ENCODE assay signal across 8 cellular contexts in genomic region chr19:12788682-12789097, GRCh38. TPM values are rescaled to one million over a fixed set of nuclear protein-coding genes. Genes with fewer than 3 reads are reported as not detected.
DNase-seq lines count a peak whose midpoint lies in the region; ATAC-seq, FAIRE-seq and TF ChIP-seq lines count a peak whose summit lies in the region.

No MANE protein-coding gene starts in this region.

- in situ Hi-C loops in GM12878 (cut with MboI): no loop called here
- in situ Hi-C loops in gastrocnemius medialis (cut with MboI; ENCODE audit: low sequenced_read_pairs in 4 of 4): no loop called here

- FAIRE-seq in GM12878 (lab: Jason Lieb, UNC): no peak

- no peaks in the 10 kb centered on the region for H3K9me2 ChIP-seq in PC-9 (ENCODE audit: insufficient read depth)

- H3K27me3 ChIP-seq in BE2C (no peaks in the 10 kb centered on the region), PC-9 (ENCODE audit: insufficient read depth, low read depth) (no peaks in the 10 kb centered on the region), GM12878 (replicated peaks in 1 of 2; ENCODE audit: control insufficient read depth in 2 of 2, insufficient read depth in 2 of 2, low read length in 1 of 2) (no peaks in the 10 kb centered on the region), gastrocnemius medialis (no peaks in the 10 kb centered on the region)

- TF ChIP-seq RAD21 in GM12878 (IDR thresholded peaks at IDR 0.05; ENCODE audit: insufficient read depth, low read depth, low read length): 0 out of 2 replicates have a peak, but pooled peaks have one; percentile 9

- H3K27ac ChIP-seq in PC-9 (peak overlapping the region; percentile 86), GM12878 (ENCODE audit: control insufficient read depth, insufficient read depth) (peak overlapping the region; percentile 99), gastrocnemius medialis (peak overlapping the region; percentile 99 to 100 (median 100))

- peaks cover 49% of the 10 kb centered on the region for H3K79me2 ChIP-seq in PC-9 (ENCODE audit: low read depth)
- H3K79me2 ChIP-seq in GM12878 (ENCODE audit: control insufficient read depth, insufficient read depth, low read length): peaks cover 42% of the 10 kb centered on the region

- POLR2A ChIA-PET in PC-9 (lab: Charles Lee; ENCODE audit: unreplicated experiment) (interaction anchor here (0.5 to 1.8 kb wide), 7 partner anchors 10 to 178 kb away, joined by 3 to 18 read pairs (median 4); partner anchors contain the start of genes RNASEH2A, ZNF490 and ZNF791), GM12878 (lab: Charles Lee) (interaction anchor here (0.5 to 3.4 kb wide), 5 partner anchors 10 to 366 kb away, joined by 4 to 66 read pairs (median 5); no protein-coding TSS in a partner anchor)

- DNase-seq in BE2C: peak; percentile 93
- DNase-seq in PC-9: peak; percentile 50 to 80
- DNase-seq in GM12878 (ENCODE audit: low read depth, low spot score): peak; percentile 84
- peak in 1 of 2 donors; percentile 81 for DNase-seq in gastrocnemius medialis
- no peak for DNase-seq in dedifferentiated amniotic fluid mesenchymal stem cell (ENCODE audit: extremely low spot score)

- H4K20me1 ChIP-seq in PC-9 (ENCODE audit: insufficient read depth) (peaks cover 18% of the 10 kb centered on the region), GM12878 (ENCODE audit: control insufficient read depth, insufficient read depth) (no peaks in the 10 kb centered on the region)

- WGBS in GM12878 (ENCODE audit: insufficient coverage, insufficient replicate concordance, low lambda C conversion rate, missing lambda C conversion rate): under 1% methylated on average over 12 of the region's 12 CpGs

- CTCF ChIA-PET in PC-9 (lab: Charles Lee) (interaction anchor here (0.6 to 1.0 kb wide), 3 partner anchors 23 to 33 kb away, joined by 3 to 8 read pairs (median 3); no protein-coding TSS in a partner anchor), GM12878 (lab: Yijun Ruan, JAX) (interaction anchor here (1.3 to 4.2 kb wide), 4 partner anchors 8 to 23 kb away, joined by 3 to 44 read pairs (median 15); no protein-coding TSS in a partner anchor)

- H3K4me1 ChIP-seq in BE2C (peaks cover 43% of the 10 kb centered on the region), PC-9 (replicated peaks; ENCODE audit: insufficient read depth) (peaks cover 63% of the 10 kb centered on the region), GM12878 (ENCODE audit: control insufficient read depth, insufficient read depth, low read length) (peaks cover 56% of the 10 kb centered on the region), gastrocnemius medialis (peaks cover 43 to 51% of the 10 kb centered on the region in 2 donors)

- intact Hi-C loops in PC-9 (cut with micrococcal nuclease; ENCODE audit: unreplicated experiment) (loop anchor here (5.0 to 10.0 kb wide), 2 partner anchors 374 to 1056 kb away; no protein-coding TSS in a partner anchor), GM12878 (cut with micrococcal nuclease; ENCODE audit: unreplicated experiment) (loop anchor here (5.0 to 10.0 kb wide), 2 partner anchors 149 to 1694 kb away; partner anchors contain the start of gene CALR), gastrocnemius medialis (cut with DNase I; ENCODE audit: low total_unique reads) (no loop called here)

- peaks cover 78% of the 10 kb centered on the region for H3F3A ChIP-seq in PC-9 (ENCODE audit: insufficient read depth, low read depth)

- ATAC-seq in GM12878 (peak; percentile 1), gastrocnemius medialis (no peak), HG03139 (IDR thresholded peaks at IDR 0.05; ENCODE audit: unreplicated experiment) (no peak)

- H2AFZ ChIP-seq in PC-9 (no peak overlapping the region), GM12878 (ENCODE audit: control insufficient read depth, low read depth, low read length) (no peak overlapping the region; the same call in none of the 2 replicates)

- no peak for TF ChIP-seq CTCF in BE2C (IDR thresholded peaks at IDR 0.05; ENCODE audit: low read depth, low read length)
- TF ChIP-seq CTCF in PC-9 (conservative IDR thresholded peaks at IDR 0.05): 0 out of 2 replicates have a peak, but pooled peaks have one; percentile 4
- TF ChIP-seq CTCF in GM12878 (IDR thresholded peaks at IDR 0.05 in 2 of 3, conservative IDR thresholded peaks at IDR 0.05 in 1 of 3; ENCODE audit: control insufficient read depth in 2 of 3, extremely low read depth in 1 of 3, insufficient read depth in 1 of 3, low read depth in 3 of 3, low read length in 3 of 3): no peak
- TF ChIP-seq CTCF in gastrocnemius medialis (IDR thresholded peaks at IDR 0.05 in 4 of 5, conservative IDR thresholded peaks at IDR 0.05 in 1 of 5): no peak

- no peaks in the 10 kb centered on the region for H3K9me3 ChIP-seq in BE2C
- H3K9me3 ChIP-seq in PC-9 (ENCODE audit: insufficient read depth, low read depth): no peaks in the 10 kb centered on the region
- no peaks in the 10 kb centered on the region for H3K9me3 ChIP-seq in GM12878 (replicated peaks; ENCODE audit: control insufficient read depth, insufficient read depth, low read length)
- no peaks in the 10 kb centered on the region for H3K9me3 ChIP-seq in iPS-18c (ENCODE audit: control insufficient read depth, insufficient read depth, low read length)
- H3K9me3 ChIP-seq in gastrocnemius medialis: no peaks in the 10 kb centered on the region

- RAD21 ChIA-PET in GM12878 (lab: Charles Lee; ENCODE audit: unreplicated experiment): interaction anchor here (0.6 to 4.5 kb wide), 4 partner anchors 11 to 102 kb away, joined by 3 to 49 read pairs (median 4); no protein-coding TSS in a partner anchor

- TF ChIP-seq EP300 in GM12878 (IDR thresholded peaks at IDR 0.05; ENCODE audit: borderline replicate concordance in 1 of 2, control insufficient read depth in 1 of 2, low read depth in 2 of 2, low read length in 2 of 2): peak; percentile 62 to 88; a peak in 2 of 4 replicates

- SMC1A ChIA-PET in GM12878 (lab: Charles Lee; ENCODE audit: uncharacterized antibody, unreplicated experiment): interaction anchor here (1.4 to 4.1 kb wide), 3 partner anchors 11 to 29 kb away, joined by 3 to 28 read pairs (median 4); no protein-coding TSS in a partner anchor

- H3K4me2 ChIP-seq in PC-9 (peak overlapping the region; percentile 91), GM12878 (ENCODE audit: control insufficient read depth, insufficient read depth) (peak overlapping the region; percentile 97)

- TF ChIP-seq POLR2A in GM15510 (IDR thresholded peaks at IDR 0.05; ENCODE audit: borderline replicate concordance, extremely low read depth, insufficient read length): peak; percentile 55
- peak; percentile 66 for TF ChIP-seq POLR2A in GM12878 (IDR thresholded peaks at IDR 0.05; ENCODE audit: low read depth, low read length)
- TF ChIP-seq POLR2A in gastrocnemius medialis (IDR thresholded peaks at IDR 0.05): no peak

- H3K4me3 ChIP-seq in BE2C (ENCODE audit: low read depth, low read length) (peak overlapping the region; percentile 39), PC-9 (peak overlapping the region; percentile 73), GM12878 (peak overlapping the region; percentile 90), iPS-18c (ENCODE audit: insufficient read depth, low read depth, low read length) (peak overlapping the region; percentile 40), gastrocnemius medialis (peak overlapping the region; percentile 48 to 98 (median 92))

- peak overlapping the region; percentile 97 for H3K9ac ChIP-seq in GM12878 (ENCODE audit: control insufficient read depth, insufficient read depth, low read length)

- H3K36me3 ChIP-seq in BE2C: no peaks in the 10 kb centered on the region; the same call in 1 of the 2 replicates
- no peaks in the 10 kb centered on the region; the same call in 1 of the 2 replicates for H3K36me3 ChIP-seq in PC-9 (ENCODE audit: low read depth)
- no peaks in the 10 kb centered on the region for H3K36me3 ChIP-seq in GM12878 (ENCODE audit: control insufficient read depth in 2 of 2, insufficient read depth in 2 of 2, low read length in 1 of 2)
- H3K36me3 ChIP-seq in gastrocnemius medialis: no peaks in the 10 kb centered on the region

- BruUV-seq in PC-9 (replicated peaks; lab: Mats Ljungman, UMichigan) (TSS peak; percentile 31), GM12878 (replicated peaks; lab: Mats Ljungman, UMichigan) (TSS peak; percentile 72)

RNA-seq across cellular contexts. Expression of gene JUNB, which starts 2.6 kb away (rescaled TPM):
- polyA plus RNA-seq in BE2C (2012; ENCODE audit: insufficient read depth, insufficient read length, low read depth): 179 TPM
- total RNA-seq in PC-9 (2021) (70.7 and 87.0 TPM in 2 replicates), GM12878 (2014; rRNA removed) (102 and 110 TPM in 2 replicates), GM12878 (2014; rRNA removed; fragmentation: Illumina TruSeq; extraction: Trizol) (15.2 and 17.0 TPM in 2 replicates), GM12878 (2021) (116 and 123 TPM in 2 replicates), gastrocnemius medialis (100 to 1,000 TPM in 2 of 4 donors, 10 to 100 TPM in 2; 59.0 to 200 (median 128) TPM)
- total RNA-seq in GM12878 (2013; cell fraction: nucleolus; rRNA removed): 202 and 232 TPM in 2 replicates
- 6.7 TPM for polyA plus RNA-seq in GM12878 (2011; ENCODE audit: low read depth)
- polyA plus RNA-seq in GM12878 (2011; rRNA removed) (17.2 and 65.1 TPM in 2 replicates), GM12878 (2014; fragmentation: Illumina TruSeq; extraction: Trizol) (0.51 and 4.8 TPM in 2 replicates), GM12878 (2014; fragmentation: Nextera tagmentation; extraction: Ambion mirVana) (1 to 10 TPM in 1 of 2 experiments, under 1 TPM in 1; 0.55 to 2.4 TPM), GM12878 (2014; rRNA removed) (144 and 154 TPM in 2 replicates), GM12878 (2016; fragmentation: Nextera tagmentation; extraction: Ambion mirVana) (10 to 100 TPM; 71.6 to 96.6 TPM)
- polyA plus RNA-seq in GM12878 (2011; cell fraction: cytosol; rRNA removed): 146 and 179 TPM in 2 replicates
- polyA plus RNA-seq in GM12878 (2011; cell fraction: nucleus; rRNA removed): 238 and 308 TPM in 2 replicates
- 47.0 and 94.2 TPM in 2 replicates for polyA plus RNA-seq in GM12878 (2012)
- polyA minus RNA-seq in GM12878 (2011; rRNA and poly(A)+ RNA removed): 20.8 and 48.9 TPM in 2 replicates
- polyA minus RNA-seq in GM12878 (2011; cell fraction: cytosol; rRNA and poly(A)+ RNA removed): 62.3 and 63.3 TPM in 2 replicates
- polyA minus RNA-seq in GM12878 (2011; cell fraction: nucleus; rRNA and poly(A)+ RNA removed): 99.1 and 140 TPM in 2 replicates

RNA-seq across cellular contexts. Expression of gene PRDX2, which starts 12.9 kb away (rescaled TPM):
- 872 TPM for polyA plus RNA-seq in BE2C (2012; ENCODE audit: insufficient read depth, insufficient read length, low read depth)
- total RNA-seq in PC-9 (2021): 268 and 271 TPM in 2 replicates
- 52.5 and 53.2 TPM in 2 replicates for total RNA-seq in GM12878 (2013; cell fraction: nucleolus; rRNA removed)
- 367 and 392 TPM in 2 replicates for total RNA-seq in GM12878 (2014; rRNA removed)
- total RNA-seq in GM12878 (2014; rRNA removed; fragmentation: Illumina TruSeq; extraction: Trizol): 230 and 258 TPM in 2 replicates
- 274 and 279 TPM in 2 replicates for total RNA-seq in GM12878 (2021)
- polyA plus RNA-seq in GM12878 (2011; ENCODE audit: low read depth): 150 TPM
- 45.7 and 93.0 TPM in 2 replicates for polyA plus RNA-seq in GM12878 (2011; rRNA removed)
- 234 and 251 TPM in 2 replicates for polyA plus RNA-seq in GM12878 (2011; cell fraction: cytosol; rRNA removed)
- polyA plus RNA-seq in GM12878 (2011; cell fraction: nucleus; rRNA removed): 136 and 184 TPM in 2 replicates
- polyA plus RNA-seq in GM12878 (2012): 214 and 229 TPM in 2 replicates
- polyA plus RNA-seq in GM12878 (2014; fragmentation: Illumina TruSeq; extraction: Trizol): 110 and 338 TPM in 2 replicates
- polyA plus RNA-seq in GM12878 (2014; fragmentation: Nextera tagmentation; extraction: Ambion mirVana): 100 to 1,000 TPM; 670 to 812 TPM
- 327 and 338 TPM in 2 replicates for polyA plus RNA-seq in GM12878 (2014; rRNA removed)
- polyA plus RNA-seq in GM12878 (2016; fragmentation: Nextera tagmentation; extraction: Ambion mirVana): 100 to 1,000 TPM; 349 to 384 TPM
- 69.4 and 109 TPM in 2 replicates for polyA minus RNA-seq in GM12878 (2011; rRNA and poly(A)+ RNA removed)
- 53.4 and 56.9 TPM in 2 replicates for polyA minus RNA-seq in GM12878 (2011; cell fraction: cytosol; rRNA and poly(A)+ RNA removed)
- polyA minus RNA-seq in GM12878 (2011; cell fraction: nucleus; rRNA and poly(A)+ RNA removed): 26.4 and 43.7 TPM in 2 replicates
- total RNA-seq in gastrocnemius medialis: 100 to 1,000 TPM; 357 to 551 (median 406) TPM

RNA-seq across cellular contexts. Expression of gene THSD8, which starts 13.2 kb away (rescaled TPM):
- polyA plus RNA-seq in BE2C (2012; ENCODE audit: insufficient read depth, insufficient read length, low read depth): 12.4 TPM
- total RNA-seq in PC-9 (2021) (28.8 and 30.0 TPM in 2 replicates), GM12878 (2014; rRNA removed) (not detected in 2 replicates), GM12878 (2014; rRNA removed; fragmentation: Illumina TruSeq; extraction: Trizol) (0.69 TPM in 1 of 2 replicates, not detected in the other), GM12878 (2021) (25.1 and 30.0 TPM in 2 replicates), gastrocnemius medialis (not detected)
- total RNA-seq in GM12878 (2013; cell fraction: nucleolus; rRNA removed): not detected in 2 replicates
- polyA plus RNA-seq in GM12878 (2011; ENCODE audit: low read depth): 3.9 TPM
- polyA plus RNA-seq in GM12878 (2011; rRNA removed) (5.6 and 8.8 TPM in 2 replicates), GM12878 (2014; fragmentation: Illumina TruSeq; extraction: Trizol) (10.9 and 12.5 TPM in 2 replicates), GM12878 (2014; fragmentation: Nextera tagmentation; extraction: Ambion mirVana) (10 to 100 TPM; 10.5 to 30.6 TPM), GM12878 (2014; rRNA removed) (0.11 and 0.24 TPM in 2 replicates), GM12878 (2016; fragmentation: Nextera tagmentation; extraction: Ambion mirVana) (10 to 100 TPM; 30.6 to 32.3 TPM)
- 0.33 and 0.57 TPM in 2 replicates for polyA plus RNA-seq in GM12878 (2011; cell fraction: cytosol; rRNA removed)
- 0.19 TPM in 1 of 2 replicates, not detected in the other for polyA plus RNA-seq in GM12878 (2011; cell fraction: nucleus; rRNA removed)
- polyA plus RNA-seq in GM12878 (2012): 7.8 and 13.1 TPM in 2 replicates
- 1.5 TPM in 1 of 2 replicates, not detected in the other for polyA minus RNA-seq in GM12878 (2011; rRNA and poly(A)+ RNA removed)
- polyA minus RNA-seq in GM12878 (2011; cell fraction: cytosol; rRNA and poly(A)+ RNA removed): not detected in 2 replicates
- polyA minus RNA-seq in GM12878 (2011; cell fraction: nucleus; rRNA and poly(A)+ RNA removed): not detected in 2 replicates

RNA-seq across cellular contexts. Expression of gene HOOK2, which starts 13.3 kb away (rescaled TPM):
- polyA plus RNA-seq in BE2C (2012; ENCODE audit: insufficient read depth, insufficient read length, low read depth): 21.0 TPM
- total RNA-seq in PC-9 (2021): 109 and 127 TPM in 2 replicates
- 23.1 and 31.7 TPM in 2 replicates for total RNA-seq in GM12878 (2013; cell fraction: nucleolus; rRNA removed)
- 5.8 and 6.8 TPM in 2 replicates for total RNA-seq in GM12878 (2014; rRNA removed)
- total RNA-seq in GM12878 (2014; rRNA removed; fragmentation: Illumina TruSeq; extraction: Trizol): 3.4 and 3.8 TPM in 2 replicates
- 6.4 and 8.3 TPM in 2 replicates for total RNA-seq in GM12878 (2021)
- 6.3 TPM for polyA plus RNA-seq in GM12878 (2011; ENCODE audit: low read depth)
- polyA plus RNA-seq in GM12878 (2011; rRNA removed): 3.3 and 3.5 TPM in 2 replicates
- 3.0 and 3.4 TPM in 2 replicates for polyA plus RNA-seq in GM12878 (2011; cell fraction: cytosol; rRNA removed)
- 14.3 and 19.5 TPM in 2 replicates for polyA plus RNA-seq in GM12878 (2011; cell fraction: nucleus; rRNA removed)
- polyA plus RNA-seq in GM12878 (2012): 11.6 and 13.2 TPM in 2 replicates
- 4.4 and 5.6 TPM in 2 replicates for polyA plus RNA-seq in GM12878 (2014; fragmentation: Illumina TruSeq; extraction: Trizol)
- polyA plus RNA-seq in GM12878 (2014; fragmentation: Nextera tagmentation; extraction: Ambion mirVana): 1 to 10 TPM; 1.5 TPM
- polyA plus RNA-seq in GM12878 (2014; rRNA removed): 8.6 and 9.6 TPM in 2 replicates
- polyA plus RNA-seq in GM12878 (2016; fragmentation: Nextera tagmentation; extraction: Ambion mirVana): 1 to 10 TPM; 7.5 to 9.2 TPM
- polyA minus RNA-seq in GM12878 (2011; rRNA and poly(A)+ RNA removed): 1.9 and 5.6 TPM in 2 replicates
- polyA minus RNA-seq in GM12878 (2011; cell fraction: cytosol; rRNA and poly(A)+ RNA removed): not detected in 2 replicates
- polyA minus RNA-seq in GM12878 (2011; cell fraction: nucleus; rRNA and poly(A)+ RNA removed): 5.7 and 8.6 TPM in 2 replicates
- total RNA-seq in gastrocnemius medialis: 10 to 100 TPM; 12.3 to 23.4 (median 17.6) TPM

RNA-seq across cellular contexts. Expression of gene RNASEH2A, which starts 17.7 kb away (rescaled TPM):
- 50.9 TPM for polyA plus RNA-seq in BE2C (2012; ENCODE audit: insufficient read depth, insufficient read length, low read depth)
- total RNA-seq in PC-9 (2021) (38.6 and 60.4 TPM in 2 replicates), GM12878 (2014; rRNA removed) (41.7 and 46.9 TPM in 2 replicates), GM12878 (2014; rRNA removed; fragmentation: Illumina TruSeq; extraction: Trizol) (35.2 and 39.6 TPM in 2 replicates), GM12878 (2021) (41.2 and 43.8 TPM in 2 replicates), gastrocnemius medialis (1 to 10 TPM; 1.0 to 3.9 (median 2.4) TPM)
- 11.0 and 13.0 TPM in 2 replicates for total RNA-seq in GM12878 (2013; cell fraction: nucleolus; rRNA removed)
- 10.0 TPM for polyA plus RNA-seq in GM12878 (2011; ENCODE audit: low read depth)
- polyA plus RNA-seq in GM12878 (2011; rRNA removed) (20.3 and 35.4 TPM in 2 replicates), GM12878 (2014; fragmentation: Illumina TruSeq; extraction: Trizol) (10.4 and 30.7 TPM in 2 replicates), GM12878 (2014; fragmentation: Nextera tagmentation; extraction: Ambion mirVana) (10 to 100 TPM; 17.4 to 19.1 TPM), GM12878 (2014; rRNA removed) (54.4 and 65.3 TPM in 2 replicates), GM12878 (2016; fragmentation: Nextera tagmentation; extraction: Ambion mirVana) (100 to 1,000 TPM in 1 of 2 experiments, 10 to 100 TPM in 1; 95.0 to 103 TPM)
- 72.8 and 73.4 TPM in 2 replicates for polyA plus RNA-seq in GM12878 (2011; cell fraction: cytosol; rRNA removed)
- 36.7 and 45.4 TPM in 2 replicates for polyA plus RNA-seq in GM12878 (2011; cell fraction: nucleus; rRNA removed)
- 24.3 and 28.4 TPM in 2 replicates for polyA plus RNA-seq in GM12878 (2012)
- polyA minus RNA-seq in GM12878 (2011; rRNA and poly(A)+ RNA removed): 43.2 and 60.1 TPM in 2 replicates
- 21.4 and 24.6 TPM in 2 replicates for polyA minus RNA-seq in GM12878 (2011; cell fraction: cytosol; rRNA and poly(A)+ RNA removed)
- polyA minus RNA-seq in GM12878 (2011; cell fraction: nucleus; rRNA and poly(A)+ RNA removed): 9.1 and 17.9 TPM in 2 replicates

Comparison
In these comparisons a context has a peak if more than half of its experiments do, and no peak if none do; other contexts are left out.
1. H3K4me3 ChIP-seq: peak in every context shown above with its lines; median percentile 92 in gastrocnemius medialis; 90 in GM12878; 73 in PC-9; 40 in iPS-18c; 39 in BE2C.
2. POLR2A ChIP-seq: peak in GM15510 (single experiment) and GM12878 (single experiment); none in gastrocnemius medialis (0 of 2).
3. Peak in every context shown above with its lines, with median percentiles within 50 percentile points of each other: H3K27ac ChIP-seq.